26 cellular contexts compared by ENCODE assay signal in genomic region chr11:2923446-2924375, GRCh38. TPM values are rescaled to one million over a fixed set of nuclear protein-coding genes. Genes with fewer than 3 reads are reported as not detected.
DNase-seq lines count a peak whose midpoint lies in the region; ATAC-seq and TF ChIP-seq lines count a peak whose summit lies in the region.
"Had no signal": no experiment of that assay in that cellular context is flagged by ENCODE, and none has a peak within 500 bp of the region (broad histone marks: within the 10 kb centered on the region; RNA-seq: fewer than 3 reads in every experiment).

No MANE protein-coding gene starts in this region.

- BruUV-seq in PC-9 (replicated peaks; lab: Mats Ljungman, UMichigan) = no TSS peak

- TF ChIP-seq POLR2A in thyroid gland (IDR thresholded peaks at IDR 0.05) = peak in 1 of 2 donors; percentile 35

- H3K4me1 ChIP-seq in PC-9 (replicated peaks; ENCODE audit: insufficient read depth) = peaks cover 23% of the 10 kb centered on the region
- peaks cover 25 to 51% of the 10 kb centered on the region in 2 donors for H3K4me1 ChIP-seq in thyroid gland

- H3K27ac ChIP-seq in PC-9 (peak overlapping the region; percentile 50; the same call in 1 of the 2 replicates), thyroid gland (peak overlapping the region; percentile 73 to 94 (median 80))
- H3K27ac ChIP-seq: esophagus muscularis mucosa had no signal

- DNase-seq in DMS53 (lab: John Stamatoyannopoulos, UW) = peak; percentile 70
- DNase-seq in DMS53 treated with DMSO at 0.1 percent for 48 hours (lab: John Stamatoyannopoulos, UW; ENCODE audit: unreplicated experiment) = no peak
- no peak for DNase-seq in PC-9
- DNase-seq in left colon = no peak
- DNase-seq in thyroid gland = peak; percentile 90 to 93
- no peak for DNase-seq in NCI-H526 (lab: John Stamatoyannopoulos, UW)
- DNase-seq: activated B cell treated with CpG ODN at 0.5 μM for 24 hours; activated CD4-positive, alpha-beta T cell treated with anti-CD3 and anti-CD28 coated beads, Interleukin-2, amount 50 U/mL, for 4 hours; activated naive CD4-positive, alpha-beta T cell treated with anti-CD3 and anti-CD28 coated beads, Interleukin-2, amount 50 U/mL, for 16 hours; AML-193; amygdala; cortex of kidney; MG63; NCI-H1417 treated with DMSO at 0.1 percent for 48 hours; NCI-H2081 treated with DMSO at 0.1 percent for 48 hours; NCI-H82; nucleus accumbens; OCI-M1; SHP77; stimulated activated naive B cell treated with anti-CD40 and anti-IgM and Interleukin-4, amounts not matched to agents 10 μg/mL and 1 μg/mL and 100 μg/mL, for 72 hours; SW 1271; T1000 had no signal

- H3K4me3 ChIP-seq in PC-9 (no peak overlapping the region), thyroid gland (replicated peaks in 1 of 3) (no peak overlapping the region)
- H3K4me3 ChIP-seq: esophagus muscularis mucosa, MG63 had no signal

- POLR2A ChIA-PET in PC-9 (lab: Charles Lee; ENCODE audit: unreplicated experiment) = interaction anchor here (0.5 to 0.6 kb wide), 2 partner anchors 10 to 12 kb away, joined by 3 to 4 read pairs; no protein-coding TSS in a partner anchor

- H3K9me3 ChIP-seq in PC-9 (ENCODE audit: insufficient read depth, low read depth) (no peaks in the 10 kb centered on the region), thyroid gland (no peaks in the 10 kb centered on the region)
- H3K9me3 ChIP-seq: esophagus muscularis mucosa, MG63 had no signal

- intact Hi-C loops in PC-9 (cut with micrococcal nuclease; ENCODE audit: unreplicated experiment) (no loop called here), left colon (cut with DNase I, micrococcal nuclease) (no loop called here), thyroid gland (cut with DNase I) (no loop called here)

- H3K79me2 ChIP-seq in PC-9 (ENCODE audit: low read depth) = peaks cover 25% of the 10 kb centered on the region

- peak; percentile 0 for ATAC-seq in left colon
- ATAC-seq in GM21390 (IDR thresholded peaks at IDR 0.05; ENCODE audit: unreplicated experiment) = no peak
- no peak for ATAC-seq in HG02610 (IDR thresholded peaks at IDR 0.05; ENCODE audit: unreplicated experiment)
- ATAC-seq: stimulated activated naive B cell treated with anti-CD40 and anti-IgM and Interleukin-4, amounts not matched to agents 10 μg/mL and 1 μg/mL and 100 μg/mL, for 72 hours had no signal

- CTCF ChIA-PET in PC-9 (lab: Charles Lee) = no interaction called here

- H3K27me3 ChIP-seq in PC-9 (ENCODE audit: insufficient read depth, low read depth) (no peaks in the 10 kb centered on the region), thyroid gland (no peaks in the 10 kb centered on the region)
- H3K27me3 ChIP-seq: MG63 had no signal

- no peaks in the 10 kb centered on the region for H3K9me2 ChIP-seq in PC-9 (ENCODE audit: insufficient read depth)

- H3K36me3 ChIP-seq in PC-9 (ENCODE audit: low read depth) = no peaks in the 10 kb centered on the region
- no peaks in the 10 kb centered on the region for H3K36me3 ChIP-seq in thyroid gland
- H3K36me3 ChIP-seq: esophagus muscularis mucosa had no signal

- no peak overlapping the region for H2AFZ ChIP-seq in PC-9

- H3K4me2 ChIP-seq in PC-9 = peak overlapping the region; percentile 57; the same call in 1 of the 2 replicates

- TF ChIP-seq CTCF in PC-9 (conservative IDR thresholded peaks at IDR 0.05) (no peak), thyroid gland (IDR thresholded peaks at IDR 0.05) (no peak)

- H4K20me1 ChIP-seq in PC-9 (ENCODE audit: insufficient read depth) = peaks cover 5% of the 10 kb centered on the region; the same call in 1 of the 2 replicates

- no peaks in the 10 kb centered on the region for H3F3A ChIP-seq in PC-9 (ENCODE audit: insufficient read depth, low read depth)

- 38 to 77% methylated on average over 15 to 19 of the region's 22 CpGs for WGBS in thyroid gland, 2 donors

RNA-seq across cellular contexts. Expression of gene PHLDA2, which starts 5.5 kb away (rescaled TPM):
- total RNA-seq in PC-9 (2021) = 10.7 and 14.1 TPM in 2 replicates
- 10 to 100 TPM; 29.9 to 36.7 TPM for total RNA-seq in left colon
- total RNA-seq in thyroid gland = 1 to 10 TPM in 2 of 4 donors, under 1 TPM in 1, not detected in 1; 0.93 to 3.7 (median 2.3) TPM
- total RNA-seq: temporal lobe had no signal

RNA-seq across cellular contexts. Expression of gene CDKN1C, which starts 38.1 kb away (rescaled TPM):
- total RNA-seq in PC-9 (2021) (5.1 and 7.6 TPM in 2 replicates), left colon (10 to 100 TPM in 1 of 2 donors, 1 to 10 TPM in 1; 5.8 to 10.6 TPM), thyroid gland (10 to 100 TPM; 12.6 to 29.7 (median 16.8) TPM)

Comparison
In these comparisons a context has a peak if more than half of its experiments do, and no peak if none do; other contexts are left out.
1. DNase-seq: peak in DMS53 (single experiment) and thyroid gland (2 of 2); none in DMS53 treated with DMSO at 0.1 percent for 48 hours (single experiment), PC-9 (0 of 2), left colon (0 of 2) and NCI-H526 (0 of 2).